35 cellular contexts compared by ENCODE assay signal in genomic region chr13:62502606-62503005, GRCh38.
"Had no signal": no experiment of that assay in that cellular context is flagged by ENCODE, and none has a peak within 500 bp of the region (broad histone marks: within the 10 kb centered on the region; RNA-seq: fewer than 3 reads in every experiment).

No MANE protein-coding gene starts in this region.

- H3K4me3 ChIP-seq: MG63 had no signal

- H3K27me3 ChIP-seq: MG63 had no signal

- H3K27ac ChIP-seq: KMS-11 had no signal

- H3K9ac ChIP-seq: KMS-11 had no signal

- DNase-seq: Karpas-422, Kasumi-1, MG63, MM.1S, MV-4-11, NCI-H1048, NCI-H1092, NCI-H1092 treated with DMSO at 0.1 percent for 48 hours, NCI-H1105, NCI-H1105 treated with DMSO at 0.1 percent for 48 hours, NCI-H1417, NCI-H1417 treated with DMSO at 0.1 percent for 48 hours, NCI-H1436, NCI-H1436 treated with DMSO at 0.1 percent for 48 hours, NCI-H1694, NCI-H1694 treated with DMSO at 0.1 percent for 48 hours, NCI-H187, NCI-H187 treated with DMSO at 0.1 percent for 48 hours, NCI-H1930, NCI-H2029, NCI-H2029 treated with DMSO at 0.1 percent for 48 hours, NCI-H2081, NCI-H2081 treated with DMSO at 0.1 percent for 48 hours, NCI-H2107, NCI-H2171, NCI-H2171 treated with DMSO at 0.1 percent for 48 hours, NCI-H226, NCI-H345, NCI-H446, NCI-H446 treated with DMSO at 0.1 percent for 48 hours, NCI-H510A, NCI-H510A treated with DMSO at 0.1 percent for 48 hours, NCI-H524, NCI-H524 treated with DMSO at 0.1 percent for 48 hours had no signal

- H3K9me3 ChIP-seq: MG63 had no signal

- H3K36me3 ChIP-seq: MG63 had no signal

- H3K4me2 ChIP-seq: KMS-11 had no signal
